ENCODE assay signal across 1 cellular context in the genomic region with DNA sequence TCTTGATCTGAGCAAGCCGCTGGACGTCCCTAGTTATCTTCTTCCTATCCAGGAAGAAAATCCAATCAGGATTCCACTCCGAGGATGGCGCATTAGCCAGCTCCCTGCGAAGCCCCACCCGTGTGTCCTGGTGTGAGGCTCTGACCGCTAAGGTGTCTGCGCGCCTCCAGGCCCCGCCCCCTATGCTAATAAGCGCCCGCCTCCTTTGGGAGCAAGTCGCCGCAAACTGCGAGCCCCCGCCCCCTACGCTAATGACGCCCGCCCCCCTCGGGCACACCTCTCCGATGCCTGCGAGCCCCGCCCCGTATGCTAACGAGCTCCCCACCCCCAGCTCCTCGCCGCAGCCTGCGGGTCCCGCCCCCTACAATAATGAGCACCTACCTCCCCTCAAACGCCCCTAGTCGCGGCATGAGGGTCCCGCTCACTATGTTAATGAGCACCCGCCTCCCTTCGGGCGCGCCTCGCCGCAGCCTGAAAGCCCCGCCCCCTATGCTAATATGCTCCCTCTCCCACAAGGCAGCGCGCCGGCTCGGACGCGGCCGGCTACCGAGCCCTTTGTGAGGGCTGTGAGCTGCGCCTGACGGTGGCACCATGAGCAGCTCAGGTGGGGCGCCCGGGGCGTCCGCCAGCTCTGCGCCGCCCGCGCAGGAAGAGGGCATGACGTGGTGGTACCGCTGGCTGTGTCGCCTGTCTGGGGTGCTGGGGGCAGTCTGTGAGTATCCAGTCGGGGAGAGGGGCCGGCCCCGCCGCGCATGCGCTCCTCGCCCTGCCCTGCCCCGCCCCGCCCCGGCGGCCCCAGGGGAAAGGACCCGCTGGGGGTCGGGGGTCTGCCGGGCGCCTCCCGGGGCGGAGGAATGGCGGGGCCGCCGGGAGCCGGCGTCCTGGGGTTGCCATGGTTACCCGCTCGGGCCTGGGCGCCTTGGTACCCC.
TF ChIP-seq lines count a peak whose summit lies in the region.

A gene (plus strand): TSS at position 503 of the 929 bp plus-strand sequence. CDS start 89 bp downstream, at position 592.

TF ChIP-seq in HepG2, 621 proteins besides CTCF, POLR2A, EP300 and RAD21 (continued from another document and continues in another):
- TF ChIP-seq, protein P1, sequence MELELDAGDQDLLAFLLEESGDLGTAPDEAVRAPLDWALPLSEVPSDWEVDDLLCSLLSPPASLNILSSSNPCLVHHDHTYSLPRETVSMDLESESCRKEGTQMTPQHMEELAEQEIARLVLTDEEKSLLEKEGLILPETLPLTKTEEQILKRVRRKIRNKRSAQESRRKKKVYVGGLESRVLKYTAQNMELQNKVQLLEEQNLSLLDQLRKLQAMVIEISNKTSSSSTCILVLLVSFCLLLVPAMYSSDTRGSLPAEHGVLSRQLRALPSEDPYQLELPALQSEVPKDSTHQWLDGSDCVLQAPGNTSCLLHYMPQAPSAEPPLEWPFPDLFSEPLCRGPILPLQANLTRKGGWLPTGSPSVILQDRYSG (CRISPR knock-in tag; IDR thresholded peaks at IDR 0.05) = 0 out of 2 replicates have a peak, but pooled peaks have one; percentile 28
- TF ChIP-seq ZSCAN25 (CRISPR knock-in tag; IDR thresholded peaks at IDR 0.05) (no peak), ZNF33A (CRISPR knock-in tag; IDR thresholded peaks at IDR 0.05; ENCODE audit: borderline replicate concordance) (no peak), SP1 (IDR thresholded peaks at IDR 0.05) (no peak), SP1 (CRISPR knock-in tag; IDR thresholded peaks at IDR 0.05) (peak; percentile 72), SUZ12 (IDR thresholded peaks at IDR 0.05; ENCODE audit: low read depth, low read length) (peak; percentile 50; the same call in 1 of the 2 replicates), ZNF577 (CRISPR knock-in tag; IDR thresholded peaks at IDR 0.05; ENCODE audit: borderline replicate concordance, low read depth) (no peak), ZNF747 (CRISPR knock-in tag; IDR thresholded peaks at IDR 0.05; ENCODE audit: borderline replicate concordance) (0 out of 2 replicates have a peak, but pooled peaks have one; percentile 0), KDM2A (CRISPR knock-in tag; IDR thresholded peaks at IDR 0.05; ENCODE audit: borderline replicate concordance, low read depth) (peak; percentile 29), ZKSCAN1 (IDR thresholded peaks at IDR 0.05; ENCODE audit: low read length) (no peak), ZNF451 (CRISPR knock-in tag; IDR thresholded peaks at IDR 0.05) (peak; percentile 18; the same call in 1 of the 2 replicates), POLR2G (IDR thresholded peaks at IDR 0.05; ENCODE audit: low read depth, low read length) (peak; percentile 76), EED (CRISPR knock-in tag; IDR thresholded peaks at IDR 0.05) (0 out of 2 replicates have a peak, but pooled peaks have one; percentile 10), POLR2AphosphoS2 (IDR thresholded peaks at IDR 0.05; ENCODE audit: low read depth, low read length) (0 out of 2 replicates have a peak, but pooled peaks have one; percentile 62), ZNF501 (CRISPR knock-in tag; IDR thresholded peaks at IDR 0.05) (0 out of 2 replicates have a peak, but pooled peaks have one; percentile 24), HOXA3 (CRISPR knock-in tag; IDR thresholded peaks at IDR 0.05) (no peak), DR1 (CRISPR knock-in tag; IDR thresholded peaks at IDR 0.05) (peak; percentile 51; the same call in 1 of the 2 replicates), CCDC6 (CRISPR knock-in tag; IDR thresholded peaks at IDR 0.05) (0 out of 2 replicates have a peak, but pooled peaks have one; percentile 61), ZBTB21 (CRISPR knock-in tag; IDR thresholded peaks at IDR 0.05) (0 out of 2 replicates have a peak, but pooled peaks have one; percentile 33), RBM22 (optimal IDR thresholded peaks at IDR 0.05; ENCODE audit: low read length) (no peak), ZNF30 (CRISPR knock-in tag; IDR thresholded peaks at IDR 0.05) (no peak), TAF1 (CRISPR knock-in tag; IDR thresholded peaks at IDR 0.05) (peak; percentile 64; the same call in 1 of the 2 replicates), ZNF607 (CRISPR knock-in tag; IDR thresholded peaks at IDR 0.05; ENCODE audit: borderline replicate concordance) (peak; percentile 32; the same call in 1 of the 2 replicates), ZNF230 (CRISPR knock-in tag; IDR thresholded peaks at IDR 0.05) (no peak), HNRNPK (IDR thresholded peaks at IDR 0.05; ENCODE audit: low read depth, low read length, poor library complexity, severe bottlenecking) (peak; percentile 37), ZNF331 (CRISPR knock-in tag; IDR thresholded peaks at IDR 0.05) (0 out of 2 replicates have a peak, but pooled peaks have one; percentile 25), GLI4 (CRISPR knock-in tag; IDR thresholded peaks at IDR 0.05; ENCODE audit: borderline replicate concordance) (no peak)
- TF ChIP-seq, protein P2, sequence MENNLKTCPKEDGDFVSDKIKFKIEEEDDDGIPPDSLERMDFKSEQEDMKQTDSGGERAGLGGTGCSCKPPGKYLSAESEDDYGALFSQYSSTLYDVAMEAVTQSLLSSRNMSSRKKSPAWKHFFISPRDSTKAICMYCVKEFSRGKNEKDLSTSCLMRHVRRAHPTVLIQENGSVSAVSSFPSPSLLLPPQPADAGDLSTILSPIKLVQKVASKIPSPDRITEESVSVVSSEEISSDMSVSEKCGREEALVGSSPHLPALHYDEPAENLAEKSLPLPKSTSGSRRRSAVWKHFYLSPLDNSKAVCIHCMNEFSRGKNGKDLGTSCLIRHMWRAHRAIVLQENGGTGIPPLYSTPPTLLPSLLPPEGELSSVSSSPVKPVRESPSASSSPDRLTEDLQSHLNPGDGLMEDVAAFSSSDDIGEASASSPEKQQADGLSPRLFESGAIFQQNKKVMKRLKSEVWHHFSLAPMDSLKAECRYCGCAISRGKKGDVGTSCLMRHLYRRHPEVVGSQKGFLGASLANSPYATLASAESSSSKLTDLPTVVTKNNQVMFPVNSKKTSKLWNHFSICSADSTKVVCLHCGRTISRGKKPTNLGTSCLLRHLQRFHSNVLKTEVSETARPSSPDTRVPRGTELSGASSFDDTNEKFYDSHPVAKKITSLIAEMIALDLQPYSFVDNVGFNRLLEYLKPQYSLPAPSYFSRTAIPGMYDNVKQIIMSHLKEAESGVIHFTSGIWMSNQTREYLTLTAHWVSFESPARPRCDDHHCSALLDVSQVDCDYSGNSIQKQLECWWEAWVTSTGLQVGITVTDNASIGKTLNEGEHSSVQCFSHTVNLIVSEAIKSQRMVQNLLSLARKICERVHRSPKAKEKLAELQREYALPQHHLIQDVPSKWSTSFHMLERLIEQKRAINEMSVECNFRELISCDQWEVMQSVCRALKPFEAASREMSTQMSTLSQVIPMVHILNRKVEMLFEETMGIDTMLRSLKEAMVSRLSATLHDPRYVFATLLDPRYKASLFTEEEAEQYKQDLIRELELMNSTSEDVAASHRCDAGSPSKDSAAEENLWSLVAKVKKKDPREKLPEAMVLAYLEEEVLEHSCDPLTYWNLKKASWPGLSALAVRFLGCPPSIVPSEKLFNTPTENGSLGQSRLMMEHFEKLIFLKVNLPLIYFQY (CRISPR knock-in tag; IDR thresholded peaks at IDR 0.05; ENCODE audit: borderline replicate concordance) = 0 out of 2 replicates have a peak, but pooled peaks have one; percentile 1
- TF ChIP-seq, protein P3, sequence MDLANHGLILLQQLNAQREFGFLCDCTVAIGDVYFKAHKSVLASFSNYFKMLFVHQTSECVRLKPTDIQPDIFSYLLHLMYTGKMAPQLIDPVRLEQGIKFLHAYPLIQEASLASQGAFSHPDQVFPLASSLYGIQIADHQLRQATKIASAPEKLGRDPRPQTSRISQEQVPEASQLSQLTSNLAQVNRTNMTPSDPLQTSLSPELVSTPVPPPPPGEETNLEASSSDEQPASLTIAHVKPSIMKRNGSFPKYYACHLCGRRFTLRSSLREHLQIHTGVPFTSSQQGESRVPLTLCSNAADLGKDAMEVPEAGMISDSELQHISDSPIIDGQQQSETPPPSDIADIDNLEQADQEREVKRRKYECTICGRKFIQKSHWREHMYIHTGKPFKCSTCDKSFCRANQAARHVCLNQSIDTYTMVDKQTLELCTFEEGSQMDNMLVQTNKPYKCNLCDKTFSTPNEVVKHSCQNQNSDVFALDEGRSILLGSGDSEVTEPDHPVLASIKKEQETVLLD (CRISPR knock-in tag; IDR thresholded peaks at IDR 0.05; ENCODE audit: low read depth) = 0 out of 2 replicates have a peak, but pooled peaks have one; percentile 34
- TF ChIP-seq, protein P4, sequence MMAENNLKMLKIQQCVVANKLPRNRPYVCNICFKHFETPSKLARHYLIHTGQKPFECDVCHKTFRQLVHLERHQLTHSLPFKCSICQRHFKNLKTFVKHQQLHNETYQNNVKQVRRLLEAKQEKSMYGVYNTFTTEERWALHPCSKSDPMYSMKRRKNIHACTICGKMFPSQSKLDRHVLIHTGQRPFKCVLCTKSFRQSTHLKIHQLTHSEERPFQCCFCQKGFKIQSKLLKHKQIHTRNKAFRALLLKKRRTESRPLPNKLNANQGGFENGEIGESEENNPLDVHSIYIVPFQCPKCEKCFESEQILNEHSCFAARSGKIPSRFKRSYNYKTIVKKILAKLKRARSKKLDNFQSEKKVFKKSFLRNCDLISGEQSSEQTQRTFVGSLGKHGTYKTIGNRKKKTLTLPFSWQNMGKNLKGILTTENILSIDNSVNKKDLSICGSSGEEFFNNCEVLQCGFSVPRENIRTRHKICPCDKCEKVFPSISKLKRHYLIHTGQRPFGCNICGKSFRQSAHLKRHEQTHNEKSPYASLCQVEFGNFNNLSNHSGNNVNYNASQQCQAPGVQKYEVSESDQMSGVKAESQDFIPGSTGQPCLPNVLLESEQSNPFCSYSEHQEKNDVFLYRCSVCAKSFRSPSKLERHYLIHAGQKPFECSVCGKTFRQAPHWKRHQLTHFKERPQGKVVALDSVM (CRISPR knock-in tag; IDR thresholded peaks at IDR 0.05) = no peak
- TF ChIP-seq, protein P5, sequence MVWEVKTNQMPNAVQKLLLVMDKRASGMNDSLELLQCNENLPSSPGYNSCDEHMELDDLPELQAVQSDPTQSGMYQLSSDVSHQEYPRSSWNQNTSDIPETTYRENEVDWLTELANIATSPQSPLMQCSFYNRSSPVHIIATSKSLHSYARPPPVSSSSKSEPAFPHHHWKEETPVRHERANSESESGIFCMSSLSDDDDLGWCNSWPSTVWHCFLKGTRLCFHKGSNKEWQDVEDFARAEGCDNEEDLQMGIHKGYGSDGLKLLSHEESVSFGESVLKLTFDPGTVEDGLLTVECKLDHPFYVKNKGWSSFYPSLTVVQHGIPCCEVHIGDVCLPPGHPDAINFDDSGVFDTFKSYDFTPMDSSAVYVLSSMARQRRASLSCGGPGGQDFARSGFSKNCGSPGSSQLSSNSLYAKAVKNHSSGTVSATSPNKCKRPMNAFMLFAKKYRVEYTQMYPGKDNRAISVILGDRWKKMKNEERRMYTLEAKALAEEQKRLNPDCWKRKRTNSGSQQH (CRISPR knock-in tag; IDR thresholded peaks at IDR 0.05; ENCODE audit: low read depth) = peak; percentile 69; the same call in 1 of the 2 replicates
- TF ChIP-seq, protein P6, sequence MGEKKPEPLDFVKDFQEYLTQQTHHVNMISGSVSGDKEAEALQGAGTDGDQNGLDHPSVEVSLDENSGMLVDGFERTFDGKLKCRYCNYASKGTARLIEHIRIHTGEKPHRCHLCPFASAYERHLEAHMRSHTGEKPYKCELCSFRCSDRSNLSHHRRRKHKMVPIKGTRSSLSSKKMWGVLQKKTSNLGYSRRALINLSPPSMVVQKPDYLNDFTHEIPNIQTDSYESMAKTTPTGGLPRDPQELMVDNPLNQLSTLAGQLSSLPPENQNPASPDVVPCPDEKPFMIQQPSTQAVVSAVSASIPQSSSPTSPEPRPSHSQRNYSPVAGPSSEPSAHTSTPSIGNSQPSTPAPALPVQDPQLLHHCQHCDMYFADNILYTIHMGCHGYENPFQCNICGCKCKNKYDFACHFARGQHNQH (CRISPR knock-in tag; IDR thresholded peaks at IDR 0.05) = peak; percentile 41; the same call in 1 of the 2 replicates
- TF ChIP-seq, protein P7, sequence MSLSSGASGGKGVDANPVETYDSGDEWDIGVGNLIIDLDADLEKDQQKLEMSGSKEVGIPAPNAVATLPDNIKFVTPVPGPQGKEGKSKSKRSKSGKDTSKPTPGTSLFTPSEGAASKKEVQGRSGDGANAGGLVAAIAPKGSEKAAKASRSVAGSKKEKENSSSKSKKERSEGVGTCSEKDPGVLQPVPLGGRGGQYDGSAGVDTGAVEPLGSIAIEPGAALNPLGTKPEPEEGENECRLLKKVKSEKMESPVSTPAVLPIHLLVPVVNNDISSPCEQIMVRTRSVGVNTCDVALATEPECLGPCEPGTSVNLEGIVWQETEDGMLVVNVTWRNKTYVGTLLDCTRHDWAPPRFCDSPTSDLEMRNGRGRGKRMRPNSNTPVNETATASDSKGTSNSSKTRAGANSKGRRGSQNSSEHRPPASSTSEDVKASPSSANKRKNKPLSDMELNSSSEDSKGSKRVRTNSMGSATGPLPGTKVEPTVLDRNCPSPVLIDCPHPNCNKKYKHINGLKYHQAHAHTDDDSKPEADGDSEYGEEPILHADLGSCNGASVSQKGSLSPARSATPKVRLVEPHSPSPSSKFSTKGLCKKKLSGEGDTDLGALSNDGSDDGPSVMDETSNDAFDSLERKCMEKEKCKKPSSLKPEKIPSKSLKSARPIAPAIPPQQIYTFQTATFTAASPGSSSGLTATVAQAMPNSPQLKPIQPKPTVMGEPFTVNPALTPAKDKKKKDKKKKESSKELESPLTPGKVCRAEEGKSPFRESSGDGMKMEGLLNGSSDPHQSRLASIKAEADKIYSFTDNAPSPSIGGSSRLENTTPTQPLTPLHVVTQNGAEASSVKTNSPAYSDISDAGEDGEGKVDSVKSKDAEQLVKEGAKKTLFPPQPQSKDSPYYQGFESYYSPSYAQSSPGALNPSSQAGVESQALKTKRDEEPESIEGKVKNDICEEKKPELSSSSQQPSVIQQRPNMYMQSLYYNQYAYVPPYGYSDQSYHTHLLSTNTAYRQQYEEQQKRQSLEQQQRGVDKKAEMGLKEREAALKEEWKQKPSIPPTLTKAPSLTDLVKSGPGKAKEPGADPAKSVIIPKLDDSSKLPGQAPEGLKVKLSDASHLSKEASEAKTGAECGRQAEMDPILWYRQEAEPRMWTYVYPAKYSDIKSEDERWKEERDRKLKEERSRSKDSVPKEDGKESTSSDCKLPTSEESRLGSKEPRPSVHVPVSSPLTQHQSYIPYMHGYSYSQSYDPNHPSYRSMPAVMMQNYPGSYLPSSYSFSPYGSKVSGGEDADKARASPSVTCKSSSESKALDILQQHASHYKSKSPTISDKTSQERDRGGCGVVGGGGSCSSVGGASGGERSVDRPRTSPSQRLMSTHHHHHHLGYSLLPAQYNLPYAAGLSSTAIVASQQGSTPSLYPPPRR (CRISPR knock-in tag; IDR thresholded peaks at IDR 0.05; ENCODE audit: borderline replicate concordance) = 0 out of 2 replicates have a peak, but pooled peaks have one; percentile 4
